ENCODE assay signal across 1 cellular context in genomic region chr9:35741740-35742139, GRCh38.
TF ChIP-seq lines count a peak whose summit lies in the region.

No MANE protein-coding gene starts in this region.

TF ChIP-seq in WTC11, 78 proteins besides CTCF, POLR2A, EP300 and RAD21:
- TF ChIP-seq, protein P1, sequence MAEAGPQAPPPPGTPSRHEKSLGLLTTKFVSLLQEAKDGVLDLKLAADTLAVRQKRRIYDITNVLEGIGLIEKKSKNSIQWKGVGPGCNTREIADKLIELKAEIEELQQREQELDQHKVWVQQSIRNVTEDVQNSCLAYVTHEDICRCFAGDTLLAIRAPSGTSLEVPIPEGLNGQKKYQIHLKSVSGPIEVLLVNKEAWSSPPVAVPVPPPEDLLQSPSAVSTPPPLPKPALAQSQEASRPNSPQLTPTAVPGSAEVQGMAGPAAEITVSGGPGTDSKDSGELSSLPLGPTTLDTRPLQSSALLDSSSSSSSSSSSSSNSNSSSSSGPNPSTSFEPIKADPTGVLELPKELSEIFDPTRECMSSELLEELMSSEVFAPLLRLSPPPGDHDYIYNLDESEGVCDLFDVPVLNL (CRISPR knock-in tag; IDR thresholded peaks at IDR 0.05; ENCODE audit: borderline replicate concordance, low read depth) = no peak
- TF ChIP-seq TCF7 (CRISPR knock-in tag; IDR thresholded peaks at IDR 0.05; ENCODE audit: low read depth) (no peak), TP53 (CRISPR knock-in tag; IDR thresholded peaks at IDR 0.05) (no peak), GRHL2 (CRISPR knock-in tag; IDR thresholded peaks at IDR 0.05; ENCODE audit: insufficient replicate concordance, severe bottlenecking) (no peak), ZNF425 (CRISPR knock-in tag; conservative IDR thresholded peaks at IDR 0.05) (no peak), FOXJ3 (CRISPR knock-in tag; IDR thresholded peaks at IDR 0.05; ENCODE audit: borderline replicate concordance) (no peak), TEAD1 (CRISPR knock-in tag; IDR thresholded peaks at IDR 0.05) (no peak)
- TF ChIP-seq, protein P2, sequence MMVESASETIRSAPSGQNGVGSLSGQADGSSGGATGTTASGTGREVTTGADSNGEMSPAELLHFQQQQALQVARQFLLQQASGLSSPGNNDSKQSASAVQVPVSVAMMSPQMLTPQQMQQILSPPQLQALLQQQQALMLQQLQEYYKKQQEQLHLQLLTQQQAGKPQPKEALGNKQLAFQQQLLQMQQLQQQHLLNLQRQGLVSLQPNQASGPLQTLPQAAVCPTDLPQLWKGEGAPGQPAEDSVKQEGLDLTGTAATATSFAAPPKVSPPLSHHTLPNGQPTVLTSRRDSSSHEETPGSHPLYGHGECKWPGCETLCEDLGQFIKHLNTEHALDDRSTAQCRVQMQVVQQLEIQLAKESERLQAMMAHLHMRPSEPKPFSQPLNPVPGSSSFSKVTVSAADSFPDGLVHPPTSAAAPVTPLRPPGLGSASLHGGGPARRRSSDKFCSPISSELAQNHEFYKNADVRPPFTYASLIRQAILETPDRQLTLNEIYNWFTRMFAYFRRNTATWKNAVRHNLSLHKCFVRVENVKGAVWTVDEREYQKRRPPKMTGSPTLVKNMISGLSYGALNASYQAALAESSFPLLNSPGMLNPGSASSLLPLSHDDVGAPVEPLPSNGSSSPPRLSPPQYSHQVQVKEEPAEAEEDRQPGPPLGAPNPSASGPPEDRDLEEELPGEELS (CRISPR knock-in tag; IDR thresholded peaks at IDR 0.05) = no peak
